Comparison of ENCODE assay signal across 25 cellular contexts in genomic region chr21:45252448-45252925, GRCh38.
"Had no signal": no experiment of that assay in that cellular context is flagged by ENCODE, and none has a peak within 500 bp of the region (broad histone marks: within the 10 kb centered on the region; RNA-seq: fewer than 3 reads in every experiment).

No MANE protein-coding gene starts in this region.

- H3K4me1 ChIP-seq: foreskin keratinocyte had no signal

- DNase-seq: activated B cell treated with CpG ODN at 0.5 μM for 24 hours; activated CD4-positive, alpha-beta T cell treated with anti-CD3 and anti-CD28 coated beads for 48 hours; activated CD4-positive, alpha-beta T cell treated with anti-CD3 and anti-CD28 coated beads, Interleukin-2, amount 50 U/mL, for 1 hour; activated CD4-positive, alpha-beta T cell treated with anti-CD3 and anti-CD28 coated beads, Interleukin-2, amount 50 U/mL, for 48 hours; activated CD8-positive, alpha-beta memory T cell treated with anti-CD3 and anti-CD28 coated beads for 24 hours; activated CD8-positive, alpha-beta T cell treated with anti-CD3 and anti-CD28 coated beads for 36 hours; activated effector memory CD4-positive, alpha-beta T cell treated with Interleukin-2 at 50 U/mL for 16 hours; activated gamma-delta T cell treated with Interleukin-2 at 50 U/mL for 16 hours; activated naive CD4-positive, alpha-beta T cell treated with anti-CD3 and anti-CD28 coated beads, Interleukin-2, amount 50 U/mL, for 16 hours; activated naive CD4-positive, alpha-beta T cell treated with Interleukin-2 at 50 U/mL for 16 hours; activated T-cell treated with anti-CD3 and anti-CD28 coated beads, Interleukin-2, amount 50 U/mL, for 4 hours; anterior cingulate cortex; dorsolateral prefrontal cortex; effector memory CD8-positive, alpha-beta T cell; erythroblast; gastrocnemius medialis; glutamatergic neuron; WERI-Rb-1 had no signal

- H3K27ac ChIP-seq: brain microvascular endothelial cell, coronary artery, dorsolateral prefrontal cortex, esophagus muscularis mucosa, foreskin keratinocyte, gastrocnemius medialis, WERI-Rb-1 had no signal

- ATAC-seq: activated CD4-positive, CD25-positive, alpha-beta regulatory T cell treated with anti-CD3 and anti-CD28 coated beads, Interleukin-2, amount 50 U/mL, for 24 hours; activated CD8-positive, alpha-beta T cell treated with anti-CD3 and anti-CD28 coated beads for 36 hours; activated T-cell treated with anti-CD3 and anti-CD28 coated beads, Interleukin-2, amount 50 U/mL, for 4 hours; activated T-helper 17 cell treated with anti-CD3 and anti-CD28 coated beads, Interleukin-2, amount 50 U/mL, for 72 hours; effector memory CD8-positive, alpha-beta T cell; gastrocnemius medialis; T-cell had no signal

- H3K36me3 ChIP-seq: brain microvascular endothelial cell, esophagus muscularis mucosa, gastrocnemius medialis, WERI-Rb-1 had no signal

- H3K4me3 ChIP-seq: coronary artery, dorsolateral prefrontal cortex, esophagus muscularis mucosa, gastrocnemius medialis had no signal

- H3K9me3 ChIP-seq: esophagus muscularis mucosa, gastrocnemius medialis had no signal

- H3K27me3 ChIP-seq: brain microvascular endothelial cell had no signal
